Comparison of ENCODE assay signal across 18 cellular contexts in genomic region chr10:105650311-105650710, GRCh38.
"Had no signal": no experiment of that assay in that cellular context is flagged by ENCODE, and none has a peak within 500 bp of the region (broad histone marks: within the 10 kb centered on the region; RNA-seq: fewer than 3 reads in every experiment).

No MANE protein-coding gene starts in this region.

- H3K36me3 ChIP-seq: left ventricle myocardium inferior, sigmoid colon, upper lobe of left lung, WERI-Rb-1 had no signal

- H3K27ac ChIP-seq: foreskin keratinocyte, left ventricle myocardium inferior, sigmoid colon, upper lobe of left lung, WERI-Rb-1 had no signal

- H3K4me1 ChIP-seq: foreskin keratinocyte, left ventricle myocardium inferior, sigmoid colon, upper lobe of left lung had no signal

- DNase-seq: activated CD4-positive, alpha-beta T cell treated with anti-CD3 and anti-CD28 coated beads for 1 hour; activated CD4-positive, alpha-beta T cell treated with anti-CD3 and anti-CD28 coated beads, Interleukin-2, amount 50 U/mL, for 1 hour; activated CD8-positive, alpha-beta T cell treated with anti-CD3 and anti-CD28 coated beads, Interleukin-2, amount 10 ng/mL, durations not matched to agents 7 days and 5 days; activated gamma-delta T cell treated with Interleukin-2 at 50 U/mL for 16 hours; activated T-cell treated with anti-CD3 and anti-CD28 coated beads, Interleukin-2, amount 50 U/mL, for 1 hour; aorta; effector CD8-positive, alpha-beta T cell; foreskin keratinocyte; kidney glomerular epithelial cell; left ventricle myocardium inferior; mammary epithelial cell; sigmoid colon; stimulated activated CD4-positive, alpha-beta T cell treated with anti-CD3 and anti-CD28 coated beads, Interleukin-15, amount 100 ng/mL, for 24 hours; stimulated activated CD4-positive, alpha-beta T cell treated with anti-CD3 and anti-CD28 coated beads, Interleukin-2, amount 100 ng/mL, for 48 hours; stimulated activated naive CD4-positive, alpha-beta T cell; upper lobe of left lung; WERI-Rb-1 had no signal

- ATAC-seq: activated CD8-positive, alpha-beta T cell treated with anti-CD3 and anti-CD28 coated beads, Interleukin-2, amount 10 ng/mL, durations not matched to agents 7 days and 5 days; foreskin keratinocyte had no signal

- H3K9me3 ChIP-seq: left ventricle myocardium inferior, sigmoid colon, upper lobe of left lung had no signal

- H3K4me3 ChIP-seq: left ventricle myocardium inferior, sigmoid colon, smooth muscle cell, upper lobe of left lung had no signal
